17 cellular contexts compared by ENCODE assay signal in genomic region chr7:77223261-77223660, GRCh38.
"Had no signal": no experiment of that assay in that cellular context is flagged by ENCODE, and none has a peak within 500 bp of the region (broad histone marks: within the 10 kb centered on the region; RNA-seq: fewer than 3 reads in every experiment).

No MANE protein-coding gene starts in this region.

- FAIRE-seq: pancreas had no signal

- H3K4me3 Mint-ChIP-seq: activated B cell treated with CpG ODN at 0.5 μM for 24 hours; activated CD8-positive, alpha-beta T cell treated with anti-CD3 and anti-CD28 coated beads for 36 hours; activated naive CD8-positive, alpha-beta T cell treated with anti-CD3 and anti-CD28 coated beads, Interleukin-2, amount 10 ng/mL, durations not matched to agents 7 days and 5 days; activated T-cell treated with anti-CD3 and anti-CD28 coated beads, Interleukin-2, amount 50 U/mL, for 4 hours; brain; T-helper 2 cell treated with Interferon-gamma antibody and Interleukin-4, amounts not matched to agents 5 μg/mL and 100 μg/mL, for 36 hours had no signal

- H3K4me1 Mint-ChIP-seq: activated B cell treated with CpG ODN at 0.5 μM for 24 hours, brain had no signal

- H3K27me3 Mint-ChIP-seq: activated B cell treated with CpG ODN at 0.5 μM for 24 hours; activated CD8-positive, alpha-beta T cell treated with anti-CD3 and anti-CD28 coated beads for 36 hours; activated naive CD8-positive, alpha-beta T cell treated with anti-CD3 and anti-CD28 coated beads, Interleukin-2, amount 10 ng/mL, durations not matched to agents 7 days and 5 days; brain had no signal

- H3K27ac Mint-ChIP-seq: activated B cell treated with CpG ODN at 0.5 μM for 24 hours; activated CD8-positive, alpha-beta T cell treated with anti-CD3 and anti-CD28 coated beads for 36 hours; activated naive CD8-positive, alpha-beta T cell treated with anti-CD3 and anti-CD28 coated beads, Interleukin-2, amount 10 ng/mL, durations not matched to agents 7 days and 5 days; brain had no signal

- DNase-seq: activated B cell treated with CpG ODN at 0.5 μM for 24 hours; activated CD4-positive, alpha-beta T cell treated with anti-CD3 and anti-CD28 coated beads for 48 hours; activated CD8-positive, alpha-beta T cell treated with anti-CD3 and anti-CD28 coated beads for 36 hours; activated effector memory CD4-positive, alpha-beta T cell treated with anti-CD3 and anti-CD28 coated beads, Interleukin-2, amount 50 U/mL, for 16 hours; activated naive CD8-positive, alpha-beta T cell treated with anti-CD3 and anti-CD28 coated beads, Interleukin-2, amount 10 ng/mL, durations not matched to agents 7 days and 5 days; activated T-cell treated with anti-CD3 and anti-CD28 coated beads, Interleukin-2, amount 50 U/mL, for 4 hours; cortex of kidney; effector memory CD4-positive, alpha-beta T cell; foreskin fibroblast; glutamatergic neuron; hypothalamus; mesendoderm; pancreas; stimulated activated CD4-positive, alpha-beta T cell treated with anti-CD3 and anti-CD28 coated beads, Interleukin-4, amount 100 ng/mL, for 1 hour had no signal

- ATAC-seq: activated T-cell treated with anti-CD3 and anti-CD28 coated beads, Interleukin-2, amount 50 U/mL, for 4 hours had no signal

- H3K4me3 ChIP-seq: pancreas, tibial nerve had no signal
